ENCODE assay signal across 8 cellular contexts in genomic region chr15:84654689-84655453, GRCh38. TPM values are rescaled to one million over a fixed set of nuclear protein-coding genes. Genes with fewer than 3 reads are reported as not detected.
DNase-seq lines count a peak whose midpoint lies in the region; ATAC-seq and TF ChIP-seq lines count a peak whose summit lies in the region.

No MANE protein-coding gene starts in this region.

- POLR2A ChIA-PET in PC-3 (lab: Charles Lee; ENCODE audit: unreplicated experiment): interaction anchor here (0.6 to 0.9 kb wide), 3 partner anchors 41 to 273 kb away, joined by 3 to 20 read pairs (median 3); no protein-coding TSS in a partner anchor

- H3K36me3 Mint-ChIP-seq in IgD-negative memory B cell: no peaks in the 10 kb centered on the region
- peaks cover 39% of the 10 kb centered on the region for H3K36me3 Mint-ChIP-seq in activated T-cell treated with anti-CD3 and anti-CD28 coated beads, Interleukin-2, amount 50 U/mL, for 24 hours (ENCODE audit: low read depth)

- H3K9me3 ChIP-seq in PC-3 (ENCODE audit: low read length) (no peaks in the 10 kb centered on the region), esophagus (ENCODE audit: control insufficient read depth in 2 of 2, insufficient read depth in 1 of 2, low read depth in 1 of 2, low read length in 1 of 2) (no peaks in the 10 kb centered on the region), mucosa of rectum (ENCODE audit: control insufficient read depth in 2 of 2, low read length in 2 of 2) (no peaks in the 10 kb centered on the region)

- peak; percentile 34 for ATAC-seq in GM18498 (IDR thresholded peaks at IDR 0.05; ENCODE audit: unreplicated experiment)
- peak; percentile 46 for ATAC-seq in PC-3
- no peak for ATAC-seq in GM21717 (IDR thresholded peaks at IDR 0.05; ENCODE audit: unreplicated experiment)

- H3K9ac ChIP-seq in PC-3 (ENCODE audit: low read length) (peak overlapping the region; percentile 96), mucosa of rectum (ENCODE audit: low read depth in 1 of 2, low read length in 2 of 2) (peak overlapping the region; percentile 82 to 94)

- H3K79me2 ChIP-seq in PC-3 (ENCODE audit: low read length): peaks cover 32% of the 10 kb centered on the region

- H3K4me3 ChIP-seq in PC-3 (ENCODE audit: low read length) (peak overlapping the region; percentile 91), esophagus (ENCODE audit: low read depth in 1 of 2, low read length in 2 of 2) (peak overlapping the region; percentile 91 to 97), mucosa of rectum (ENCODE audit: low read length in 2 of 2) (peak overlapping the region; percentile 97 to 98)

- peak; percentile 82 for DNase-seq in PC-3
- DNase-seq in activated T-cell treated with anti-CD3 and anti-CD28 coated beads, Interleukin-2, amount 50 U/mL, for 24 hours: peak; percentile 83
- DNase-seq in stimulated activated CD8-positive, alpha-beta memory T cell treated with anti-CD3 and anti-CD28 coated beads, Interleukin-4, amount 100 ng/mL, for 48 hours: peak; percentile 83

- no peaks in the 10 kb centered on the region for H3K9me3 Mint-ChIP-seq in IgD-negative memory B cell
- no peaks in the 10 kb centered on the region for H3K9me3 Mint-ChIP-seq in activated T-cell treated with anti-CD3 and anti-CD28 coated beads, Interleukin-2, amount 50 U/mL, for 24 hours

- peaks cover 9% of the 10 kb centered on the region; the same call in 1 of the 2 replicates for H3K36me3 ChIP-seq in PC-3 (ENCODE audit: low read depth, low read length)
- H3K36me3 ChIP-seq in esophagus (ENCODE audit: control insufficient read depth in 2 of 2, insufficient read depth in 2 of 2, low read length in 1 of 2): peaks cover 0 to 4% of the 10 kb centered on the region in 2 donors
- H3K36me3 ChIP-seq in mucosa of rectum (ENCODE audit: control insufficient read depth in 2 of 2, insufficient read depth in 2 of 2, low read length in 2 of 2): peaks cover 6 to 14% of the 10 kb centered on the region in 2 donors

- intact Hi-C loops in PC-3 (cut with micrococcal nuclease): loop anchor here (1.0 kb wide), 1 partner anchor 93 kb away; the partner anchor contains the start of gene ZNF592

- peak overlapping the region; percentile 59 for H3K27ac ChIP-seq in PC-3 (ENCODE audit: low read length)
- peak overlapping the region; percentile 77 to 93 for H3K27ac ChIP-seq in esophagus (ENCODE audit: low read depth in 2 of 2, low read length in 1 of 2)
- peak overlapping the region; percentile 81 to 88 for H3K27ac ChIP-seq in mucosa of rectum (ENCODE audit: low read depth in 2 of 2, low read length in 2 of 2)

- H2AFZ ChIP-seq in PC-3 (ENCODE audit: low read length): peak overlapping the region; percentile 88

- peaks cover 12 to 30% (median 16%) of the 10 kb centered on the region in 3 donors for H3K4me1 Mint-ChIP-seq in IgD-negative memory B cell
- peaks cover 55% of the 10 kb centered on the region for H3K4me1 Mint-ChIP-seq in activated T-cell treated with anti-CD3 and anti-CD28 coated beads, Interleukin-2, amount 50 U/mL, for 24 hours (ENCODE audit: low read depth)

- BruUV-seq in PC-3 (replicated peaks; lab: Mats Ljungman, UMichigan): TSS peak; percentile 86

- TF ChIP-seq CTCF in PC-3 (conservative IDR thresholded peaks at IDR 0.05; ENCODE audit: low read depth, low read length): peak; percentile 76

- peak overlapping the region; percentile 44 to 99 (median 80) for H3K27ac Mint-ChIP-seq in IgD-negative memory B cell
- H3K27ac Mint-ChIP-seq in activated T-cell treated with anti-CD3 and anti-CD28 coated beads, Interleukin-2, amount 50 U/mL, for 24 hours: peak overlapping the region; percentile 99

- CTCF ChIA-PET in PC-3 (lab: Charles Lee): no interaction called here

- no peaks in the 10 kb centered on the region for H3K27me3 ChIP-seq in PC-3 (ENCODE audit: low read length)
- H3K27me3 ChIP-seq in esophagus (ENCODE audit: control insufficient read depth in 1 of 2, insufficient read depth in 2 of 2, low read length in 2 of 2): no peaks in the 10 kb centered on the region
- H3K27me3 ChIP-seq in mucosa of rectum (ENCODE audit: control insufficient read depth in 2 of 2, insufficient read depth in 2 of 2, low read length in 2 of 2): no peaks in the 10 kb centered on the region

- 6% methylated on average over 19 of the region's 19 CpGs for WGBS in esophagus, 2 donors

- no peaks in the 10 kb centered on the region for H3F3A ChIP-seq in PC-3 (ENCODE audit: low read length, unreplicated experiment)

- no peaks in the 10 kb centered on the region for H3K9me2 ChIP-seq in PC-3 (replicated peaks; ENCODE audit: low read length)

- peak overlapping the region; percentile 93 to 100 (median 98) for H3K4me3 Mint-ChIP-seq in IgD-negative memory B cell
- H3K4me3 Mint-ChIP-seq in activated T-cell treated with anti-CD3 and anti-CD28 coated beads, Interleukin-2, amount 50 U/mL, for 24 hours: peak overlapping the region; percentile 99

- peak overlapping the region; percentile 98 for H3K4me2 ChIP-seq in PC-3 (ENCODE audit: low read length)

- H3K4me1 ChIP-seq in PC-3 (ENCODE audit: insufficient read depth, low read length) (peaks cover 34% of the 10 kb centered on the region), esophagus (ENCODE audit: control insufficient read depth in 2 of 2, insufficient read depth in 2 of 2, low read length in 1 of 2) (peaks cover 4 to 19% of the 10 kb centered on the region in 2 donors), mucosa of rectum (ENCODE audit: control insufficient read depth in 2 of 2, insufficient read depth in 2 of 2, low read length in 2 of 2) (peaks cover 20 to 37% of the 10 kb centered on the region in 2 donors)

- H3K27me3 Mint-ChIP-seq in IgD-negative memory B cell: no peaks in the 10 kb centered on the region
- no peaks in the 10 kb centered on the region for H3K27me3 Mint-ChIP-seq in activated T-cell treated with anti-CD3 and anti-CD28 coated beads, Interleukin-2, amount 50 U/mL, for 24 hours

- no peaks in the 10 kb centered on the region for H4K20me1 ChIP-seq in PC-3 (ENCODE audit: low read length)

RNA-seq across cellular contexts. Expression of gene WDR73, which starts 0.8 kb away (rescaled TPM):
- polyA plus RNA-seq in IgD-negative memory B cell: 16.4 TPM
- total RNA-seq in PC-3 (2014; rRNA removed): 20.8 and 29.5 TPM in 2 replicates
- polyA plus RNA-seq in esophagus: 10 to 100 TPM; 15.8 to 16.6 TPM

RNA-seq across cellular contexts. Expression of gene NMB, which starts 3.1 kb away (rescaled TPM):
- polyA plus RNA-seq in IgD-negative memory B cell: 5.1 TPM
- total RNA-seq in PC-3 (2014; rRNA removed): 20.4 and 25.9 TPM in 2 replicates
- polyA plus RNA-seq in esophagus: 1 to 10 TPM; 1.5 to 5.2 TPM

RNA-seq across cellular contexts. Expression of gene ZSCAN2, which starts 54.1 kb away (rescaled TPM):
- polyA plus RNA-seq in IgD-negative memory B cell (13.1 TPM), esophagus (under 1 TPM; 0.71 to 0.81 TPM)
- total RNA-seq in PC-3 (2014; rRNA removed): 15.0 and 18.3 TPM in 2 replicates
